ENCODE assay signal across 1 cellular context in the genomic region with DNA sequence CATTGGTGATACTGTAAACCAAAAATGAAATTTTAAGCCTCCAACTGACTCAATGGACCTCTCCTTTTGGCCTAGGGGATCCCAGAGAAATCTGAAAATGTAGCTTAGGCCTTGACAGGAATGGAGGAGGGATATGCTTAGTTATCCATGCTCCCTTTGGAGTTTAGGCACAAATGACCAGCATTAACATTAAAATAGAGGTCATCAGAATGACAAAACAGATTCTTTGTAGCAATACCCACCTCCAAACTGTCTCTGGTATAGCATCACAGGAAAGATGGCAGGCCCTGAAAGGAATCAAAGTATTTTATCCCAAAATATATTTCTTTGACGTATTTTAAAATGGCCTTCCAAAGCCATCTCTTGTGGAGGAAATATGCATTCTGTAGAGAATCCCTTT.
TF ChIP-seq lines count a peak whose summit lies in the region.

No MANE protein-coding gene starts in this region.

TF ChIP-seq in H1, 55 proteins besides CTCF, POLR2A, EP300 and RAD21 (continued from another document):
- TF ChIP-seq ATF2 (IDR thresholded peaks at IDR 0.05; ENCODE audit: low read length) = no peak
- TF ChIP-seq ZNF274 (IDR thresholded peaks at IDR 0.05; ENCODE audit: borderline replicate concordance, extremely low read depth, low read length) = no peak
- 0 out of 4 replicates have a peak, but pooled peaks of 1 of the 2 experiments have one; percentile 10 for TF ChIP-seq HDAC2 (IDR thresholded peaks at IDR 0.05; ENCODE audit: borderline replicate concordance in 1 of 2, low read depth in 2 of 2, low read length in 2 of 2)
